ENCODE assay signal across 8 cellular contexts in the genomic region with DNA sequence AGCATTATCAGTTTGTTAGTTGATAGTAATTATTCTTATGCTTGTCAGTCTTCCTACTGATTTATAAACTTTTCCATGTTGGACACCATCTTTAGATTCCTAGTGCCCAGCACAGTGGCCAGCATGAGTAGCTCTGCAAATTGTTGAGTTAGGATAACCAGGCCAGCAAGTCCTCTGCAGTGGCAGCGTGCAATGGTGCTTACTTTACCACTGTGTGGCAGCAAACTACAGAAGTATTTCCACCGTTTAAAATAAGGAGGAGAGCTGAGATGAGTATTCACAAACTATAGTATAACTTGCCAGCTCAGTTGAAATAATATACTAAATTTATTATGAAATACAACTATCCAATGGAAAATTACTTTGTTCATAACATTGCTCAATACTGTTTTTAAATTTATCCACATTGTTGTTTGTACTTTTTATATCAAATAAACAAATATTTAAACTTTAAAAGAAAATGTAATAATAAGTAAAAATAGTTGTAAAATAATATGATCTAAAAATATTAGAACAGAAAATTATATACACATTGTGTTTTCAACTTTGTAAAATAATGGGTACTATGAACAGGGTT. TPM values are rescaled to one million over a fixed set of nuclear protein-coding genes. Genes with fewer than 3 reads are reported as not detected.
DNase-seq lines count a peak whose midpoint lies in the region; ATAC-seq lines count a peak whose summit lies in the region.

No MANE protein-coding gene starts in this region.

- no peak overlapping the region for H2BK15ac ChIP-seq in mesendoderm (replicated peaks; ENCODE audit: low read depth)

- H3K4ac ChIP-seq in mesendoderm (ENCODE audit: low read depth, low read length): no peak overlapping the region

- DNase-seq in ELR (ENCODE audit: low read depth) (peak; percentile 72), Karpas-422 (peak; percentile 62), SK-MEL-5 (ENCODE audit: low read depth, low spot score) (peak; percentile 88), dedifferentiated amniotic fluid mesenchymal stem cell (ENCODE audit: extremely low spot score) (peak; percentile 85), mesendoderm (peak; percentile 66)

- no peak overlapping the region for H3K56ac ChIP-seq in mesendoderm (ENCODE audit: low read length)

- H3K79me2 ChIP-seq in Karpas-422 (ENCODE audit: low read length): no peaks in the 10 kb centered on the region
- H3K79me2 ChIP-seq in mesendoderm (ENCODE audit: control insufficient read depth, insufficient read depth, low read length): no peaks in the 10 kb centered on the region

- no peak overlapping the region for H2BK5ac ChIP-seq in mesendoderm (ENCODE audit: low read length)

- no peak overlapping the region for H4K8ac ChIP-seq in mesendoderm (ENCODE audit: low read depth, low read length)

- no CpG with 5 or more reads among the region's 2 CpGs for WGBS in mesendoderm (ENCODE audit: extremely low coverage, insufficient coverage, low lambda C conversion rate)

- H3K9me2 ChIP-seq in Karpas-422 (replicated peaks; ENCODE audit: insufficient read depth, low read length): no peaks in the 10 kb centered on the region

- no peaks in the 10 kb centered on the region for H3K79me1 ChIP-seq in mesendoderm (ENCODE audit: low read length)

- H3K27me3 ChIP-seq in Karpas-422 (ENCODE audit: low read length) (no peaks in the 10 kb centered on the region), mesendoderm (ENCODE audit: insufficient read depth, low read length, poor library complexity) (no peaks in the 10 kb centered on the region)

- H2AK5ac ChIP-seq in mesendoderm (ENCODE audit: low read length): no peak overlapping the region

- H2AFZ ChIP-seq in Karpas-422 (ENCODE audit: low read length): no peak overlapping the region

- H4K20me1 ChIP-seq in Karpas-422 (ENCODE audit: insufficient read depth, low read depth, low read length): no peaks in the 10 kb centered on the region

- no peak overlapping the region for H3K18ac ChIP-seq in mesendoderm (ENCODE audit: low read length)

- H3K36me3 ChIP-seq in Karpas-422 (ENCODE audit: insufficient read depth, low read length): no peaks in the 10 kb centered on the region
- no peaks in the 10 kb centered on the region for H3K36me3 ChIP-seq in mesendoderm (ENCODE audit: control insufficient read depth, insufficient read depth, low read length)

- H3K23ac ChIP-seq in mesendoderm (ENCODE audit: low read length): no peak overlapping the region

- H3K4me3 ChIP-seq in Karpas-422 (ENCODE audit: low read length) (no peak overlapping the region), mesendoderm (ENCODE audit: low read length) (no peak overlapping the region)

- H2BK120ac ChIP-seq in mesendoderm (ENCODE audit: low read depth, low read length): no peak overlapping the region

- no peak overlapping the region for H4K5ac ChIP-seq in mesendoderm (ENCODE audit: low read length)

- in situ Hi-C loops in SK-MEL-5 (cut with HindIII; ENCODE audit: low pct_unique_long_range_greater_than_20kb, low sequenced_read_pairs): no loop called here

- H3K4me1 ChIP-seq in Karpas-422 (ENCODE audit: low read length) (peaks cover 17% of the 10 kb centered on the region), mesendoderm (ENCODE audit: control insufficient read depth, low read depth, low read length) (no peaks in the 10 kb centered on the region)

- no peak overlapping the region for H3K9ac ChIP-seq in Karpas-422 (ENCODE audit: low read length)
- no peak overlapping the region for H3K9ac ChIP-seq in mesendoderm (ENCODE audit: low read length)

- H3K4me2 ChIP-seq in Karpas-422 (ENCODE audit: low read depth, low read length, poor library complexity, severe bottlenecking) (no peak overlapping the region), mesendoderm (ENCODE audit: low read length) (no peak overlapping the region)

- no peaks in the 10 kb centered on the region for H3K9me3 ChIP-seq in Karpas-422 (ENCODE audit: low read length)

- ATAC-seq in HG03175 (IDR thresholded peaks at IDR 0.05; ENCODE audit: unreplicated experiment) (no peak), GM18870 (IDR thresholded peaks at IDR 0.05; ENCODE audit: unreplicated experiment) (no peak), GM19452 (IDR thresholded peaks at IDR 0.05; ENCODE audit: unreplicated experiment) (no peak)

- H3K27ac ChIP-seq in Karpas-422 (ENCODE audit: low read length): no peak overlapping the region
- H3K27ac ChIP-seq in mesendoderm (ENCODE audit: low read depth, low read length): no peak overlapping the region

RNA-seq across cellular contexts. Expression of gene THADA, which starts 9.3 kb away (rescaled TPM):
- 29.4 and 35.6 TPM in 2 replicates for total RNA-seq in Karpas-422 (2014; rRNA removed; shearing (Covaris generic); ENCODE audit: low replicate concordance)
- 50.3 and 57.3 TPM in 2 replicates for total RNA-seq in SK-MEL-5 (2014; rRNA removed; shearing (Covaris generic))
- 34.9 and 35.5 TPM in 2 replicates for polyA plus RNA-seq in SK-MEL-5 (2015; cell fraction: cytosol; rRNA removed)
- polyA plus RNA-seq in SK-MEL-5 (2015; cell fraction: nucleus; rRNA removed): 179 and 266 TPM in 2 replicates
- 10.2 TPM for polyA plus RNA-seq in mesendoderm (2013, experiment 1 of 2)
- 10.1 TPM for polyA plus RNA-seq in mesendoderm (2013, experiment 2 of 2)

RNA-seq across cellular contexts. Expression of gene PLEKHH2, which starts 31.9 kb away (rescaled TPM):
- total RNA-seq in Karpas-422 (2014; rRNA removed; shearing (Covaris generic); ENCODE audit: low replicate concordance): not detected in 2 replicates
- 17.6 and 20.9 TPM in 2 replicates for total RNA-seq in SK-MEL-5 (2014; rRNA removed; shearing (Covaris generic))
- polyA plus RNA-seq in SK-MEL-5 (2015; cell fraction: cytosol; rRNA removed): 10.8 and 15.3 TPM in 2 replicates
- polyA plus RNA-seq in SK-MEL-5 (2015; cell fraction: nucleus; rRNA removed): 240 and 283 TPM in 2 replicates
- 2.0 TPM for polyA plus RNA-seq in mesendoderm (2013, experiment 1 of 2)
- 2.1 TPM for polyA plus RNA-seq in mesendoderm (2013, experiment 2 of 2)

Comparison
In these comparisons a context has a peak if more than half of its experiments do, and no peak if none do; other contexts are left out.
1. RNA of gene PLEKHH2, which starts 31.9 kb away (total RNA-seq): 17.6 to 20.9 TPM in SK-MEL-5; not detected in Karpas-422; every median in the first group is over 10 times any median in the second.
2. Peak in every context shown above with its lines, with median percentiles within 50 percentile points of each other: DNase-seq.